ENCODE assay signal across 16 cellular contexts in genomic region chr14:72790887-72791566, GRCh38.
DNase-seq lines count a peak whose midpoint lies in the region; ATAC-seq and TF ChIP-seq lines count a peak whose summit lies in the region.
"Had no signal": no experiment of that assay in that cellular context is flagged by ENCODE, and none has a peak within 500 bp of the region (broad histone marks: within the 10 kb centered on the region; RNA-seq: fewer than 3 reads in every experiment).

No MANE protein-coding gene starts in this region.

- H3K36me3 ChIP-seq in BLaER1 treated with 17β-estradiol and CSF1 and Interleukin-3, amounts not matched to agents 10 nM and 100 nM = no peaks in the 10 kb centered on the region
- H3K36me3 ChIP-seq in ascending aorta (no peaks in the 10 kb centered on the region), right atrium auricular region (no peaks in the 10 kb centered on the region), psoas muscle (ENCODE audit: insufficient read depth in 1 of 2, low read depth in 1 of 2) (no peaks in the 10 kb centered on the region)

- no peaks in the 10 kb centered on the region for H3K27me3 ChIP-seq in BLaER1 treated with 17β-estradiol and CSF1 and Interleukin-3, amounts not matched to agents 10 nM and 100 nM
- H3K27me3 ChIP-seq in ascending aorta (no peaks in the 10 kb centered on the region), right atrium auricular region (no peaks in the 10 kb centered on the region), psoas muscle (ENCODE audit: insufficient read depth in 3 of 3, low read length in 2 of 3) (no peaks in the 10 kb centered on the region)

- 32 to 43% (median 41%) methylated on average over 10 of the region's 10 CpGs for WGBS in psoas muscle, 3 donors

- no peak overlapping the region for H3K4me3 ChIP-seq in BLaER1 treated with 17β-estradiol and CSF1 and Interleukin-3, amounts not matched to agents 10 nM and 100 nM
- no peak overlapping the region for H3K4me3 ChIP-seq in ascending aorta
- no peak overlapping the region for H3K4me3 ChIP-seq in right atrium auricular region
- no peak overlapping the region for H3K4me3 ChIP-seq in psoas muscle

- no peak for TF ChIP-seq CTCF in ascending aorta (IDR thresholded peaks at IDR 0.05)
- no peak for TF ChIP-seq CTCF in right atrium auricular region (IDR thresholded peaks at IDR 0.05)
- TF ChIP-seq CTCF in psoas muscle (IDR thresholded peaks at IDR 0.05) = no peak
- TF ChIP-seq CTCF in GM13976 (IDR thresholded peaks at IDR 0.05; ENCODE audit: borderline replicate concordance, control extremely low read depth, extremely low read depth, insufficient read depth, missing control alignments) = no peak

- ATAC-seq in psoas muscle (peak; percentile 74 to 86 (median 81)), GM18867 (IDR thresholded peaks at IDR 0.05; ENCODE audit: unreplicated experiment) (no peak)
- ATAC-seq: HCT116; naive thymus-derived CD8-positive, alpha-beta T cell; Panc1 had no signal

- peak overlapping the region in 9 of 11 experiments; percentile 5 to 46 (median 32); a peak in 10 of 22 replicates for H3K4me2 ChIP-seq in BLaER1 treated with 17β-estradiol and CSF1 and Interleukin-3, amounts not matched to agents 10 nM and 100 nM

- H3K4me1 ChIP-seq in BLaER1 treated with 17β-estradiol and CSF1 and Interleukin-3, amounts not matched to agents 10 nM and 100 nM = peaks cover 12 to 31% (median 25%) of the 10 kb centered on the region in 10 experiments
- H3K4me1 ChIP-seq in ascending aorta (peaks cover 3 to 20% of the 10 kb centered on the region in 2 donors), right atrium auricular region (peaks cover 0 to 37% of the 10 kb centered on the region in 2 donors), psoas muscle (peaks cover 48% of the 10 kb centered on the region)

- H4K20me1 ChIP-seq in BLaER1 treated with 17β-estradiol and CSF1 and Interleukin-3, amounts not matched to agents 10 nM and 100 nM = no peaks in the 10 kb centered on the region; a peak in 1 of 22 replicates

- in situ Hi-C loops in GM13976 (cut with MboI; ENCODE audit: low sequenced_read_pairs, unreplicated experiment) = no loop called here

- H3K27ac ChIP-seq in BLaER1 treated with 17β-estradiol and CSF1 and Interleukin-3, amounts not matched to agents 10 nM and 100 nM = no peak overlapping the region
- H3K27ac ChIP-seq in ascending aorta (peak overlapping the region; percentile 64 to 75), right atrium auricular region (peak overlapping the region; percentile 81 to 85), psoas muscle (peak overlapping the region; percentile 84)

- H3K9ac ChIP-seq in BLaER1 treated with 17β-estradiol and CSF1 and Interleukin-3, amounts not matched to agents 10 nM and 100 nM = no peak overlapping the region

- DNase-seq in ascending aorta (ENCODE audit: low spot score in 2 of 2) (no peak), right atrium auricular region (ENCODE audit: low spot score) (no peak), psoas muscle (peak; percentile 44 to 87), iPS-NIHi11 (ENCODE audit: low spot score) (no peak), GM13976 (ENCODE audit: low spot score) (no peak)
- DNase-seq in stimulated activated naive CD4-positive, alpha-beta T cell treated with Interleukin-2 at 50 U/mL for 16 hours (lab: John Stamatoyannopoulos, UW) = no peak
- DNase-seq: activated CD4-positive, alpha-beta T cell treated with anti-CD3 and anti-CD28 coated beads, Interleukin-2, amount 50 U/mL, for 48 hours; activated T-cell treated with anti-CD3 and anti-CD28 coated beads, Interleukin-2, amount 50 U/mL, for 1 hour; cerebellar nuclear complex; foreskin fibroblast; Karpas-422; naive thymus-derived CD8-positive, alpha-beta T cell had no signal

- intact Hi-C loops in ascending aorta (cut with DNase I) (loop anchor here (5.0 kb wide), 2 partner anchors 44 to 234 kb away; no protein-coding TSS in a partner anchor), psoas muscle (cut with DNase I) (loop anchor here (5.0 kb wide), 2 partner anchors 44 to 101 kb away; partner anchors contain the start of gene DPF3 (in 1 of the 2))

- no peaks in the 10 kb centered on the region for H3K9me3 ChIP-seq in BLaER1 treated with 17β-estradiol and CSF1 and Interleukin-3, amounts not matched to agents 10 nM and 100 nM (replicated peaks in 1 of 11)
- H3K9me3 ChIP-seq in ascending aorta (no peaks in the 10 kb centered on the region), right atrium auricular region (no peaks in the 10 kb centered on the region), psoas muscle (no peaks in the 10 kb centered on the region)

Comparison
In these comparisons a context has a peak if more than half of its experiments do, and no peak if none do; other contexts are left out.
1. H3K27ac ChIP-seq: peak in ascending aorta (2 of 2), right atrium auricular region (2 of 2) and psoas muscle (single experiment); none in BLaER1 treated with 17β-estradiol and CSF1 and Interleukin-3, amounts not matched to agents 10 nM and 100 nM (0 of 11).
2. DNase-seq: peak in psoas muscle (2 of 2); none in ascending aorta (0 of 2), right atrium auricular region (single experiment), iPS-NIHi11 (single experiment), GM13976 (single experiment) and stimulated activated naive CD4-positive, alpha-beta T cell treated with Interleukin-2 at 50 U/mL for 16 hours (single experiment).